33 cellular contexts compared by ENCODE assay signal in the genomic region with DNA sequence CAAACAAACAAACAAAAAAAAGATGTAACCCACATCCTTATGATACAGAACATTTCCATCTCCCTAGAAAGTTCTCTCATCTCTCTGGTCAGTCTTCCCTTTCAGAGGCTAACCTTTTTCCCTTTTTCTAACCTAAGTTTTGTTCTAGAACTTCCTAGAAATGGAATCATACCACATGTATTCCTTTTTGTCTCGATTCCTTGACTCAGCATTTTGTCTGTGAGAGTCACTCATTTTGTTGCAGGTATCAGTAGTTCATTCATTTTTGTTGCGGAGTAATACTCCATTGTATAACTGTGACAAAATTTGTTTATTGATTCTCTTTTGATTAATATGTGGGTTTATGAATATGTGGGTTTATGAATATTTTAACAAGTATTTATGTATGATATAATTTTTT.
"Had no signal": no experiment of that assay in that cellular context is flagged by ENCODE, and none has a peak within 500 bp of the region (broad histone marks: within the 10 kb centered on the region; RNA-seq: fewer than 3 reads in every experiment).

No MANE protein-coding gene starts in this region.

- H3K36me3 ChIP-seq: adrenal gland, brain microvascular endothelial cell, breast epithelium had no signal

- H3K27me3 ChIP-seq: adrenal gland, body of pancreas, brain microvascular endothelial cell, breast epithelium had no signal

- H3K4me1 ChIP-seq: adrenal gland, body of pancreas, breast epithelium had no signal

- ATAC-seq: activated CD8-positive, alpha-beta T cell treated with anti-CD3 and anti-CD28 coated beads for 36 hours; activated naive CD4-positive, alpha-beta T cell treated with anti-CD3 and anti-CD28 coated beads, Interleukin-2, amount 50 U/mL, for 72 hours; activated T-cell treated with anti-CD3 and anti-CD28 coated beads, Interleukin-2, amount 50 U/mL, for 4 hours; activated T-cell treated with anti-CD3 and anti-CD28 coated beads, Interleukin-2, amount 50 U/mL, for 72 hours; activated T-helper 17 cell treated with anti-CD3 and anti-CD28 coated beads, Interleukin-2, amount 50 U/mL, for 72 hours; body of pancreas had no signal

- FAIRE-seq: astrocyte, TTC549 had no signal

- H3K4me3 ChIP-seq: adrenal gland, body of pancreas, breast epithelium had no signal

- DNase-seq: activated B cell treated with CpG ODN at 0.5 μM for 24 hours; activated CD4-positive, alpha-beta memory T cell treated with anti-CD3 and anti-CD28 coated beads for 36 hours; activated CD4-positive, alpha-beta T cell treated with anti-CD3 and anti-CD28 coated beads for 4 hours; activated CD4-positive, alpha-beta T cell treated with anti-CD3 and anti-CD28 coated beads, Interleukin-2, amount 10 ng/mL, durations not matched to agents 24 days and 14 days; activated CD4-positive, alpha-beta T cell treated with anti-CD3 and anti-CD28 coated beads, Interleukin-2, amount 50 U/mL, for 1 hour; activated CD4-positive, alpha-beta T cell treated with anti-CD3 and anti-CD28 coated beads, Interleukin-2, amount 50 U/mL, for 4 hours; activated CD4-positive, CD25-positive, alpha-beta regulatory T cell treated with anti-CD3 and anti-CD28 coated beads, Interleukin-2, amount 50 U/mL, for 72 hours; activated CD8-positive, alpha-beta memory T cell treated with anti-CD3 and anti-CD28 coated beads, Interleukin-2, amount 50 U/mL, for 4 hours; activated CD8-positive, alpha-beta T cell treated with anti-CD3 and anti-CD28 coated beads for 36 hours; activated effector memory CD4-positive, alpha-beta T cell treated with anti-CD3 and anti-CD28 coated beads, Interleukin-2, amount 50 U/mL, for 16 hours; activated gamma-delta T cell treated with Interleukin-2 at 50 U/mL for 16 hours; activated naive CD4-positive, alpha-beta T cell; activated naive CD4-positive, alpha-beta T cell treated with anti-CD3 and anti-CD28 coated beads for 36 hours; activated naive CD4-positive, alpha-beta T cell treated with anti-CD3 and anti-CD28 coated beads, Interleukin-2, amount 50 U/mL, for 16 hours; activated naive CD8-positive, alpha-beta T cell treated with anti-CD3 and anti-CD28 coated beads for 36 hours; activated T-cell treated with anti-CD3 and anti-CD28 coated beads for 4 hours; activated T-cell treated with anti-CD3 and anti-CD28 coated beads, Interleukin-2, amount 50 U/mL, for 1 hour; activated T-cell treated with anti-CD3 and anti-CD28 coated beads, Interleukin-2, amount 50 U/mL, for 4 hours; activated T-cell treated with anti-CD3 and anti-CD28 coated beads, Interleukin-2, amount 50 U/mL, for 72 hours; adrenal gland; amniotic stem cell; aorta; body of pancreas; brain microvascular endothelial cell; central memory CD4-positive, alpha-beta T cell; cerebellar nuclear complex; T-helper 2 cell; T-helper 9 cell had no signal

- H3K9me3 ChIP-seq: adrenal gland, body of pancreas, breast epithelium had no signal

- H3K27ac ChIP-seq: adrenal gland, body of pancreas, brain microvascular endothelial cell, breast epithelium had no signal
